In genomic region chr16:85927326-85927725, GRCh38 we compare ENCODE assay signal across 1 cellular context.
TF ChIP-seq lines count a peak whose summit lies in the region.

No MANE protein-coding gene starts in this region.

TF ChIP-seq in IMR-90, 13 proteins besides CTCF, POLR2A, EP300 and RAD21:
- TF ChIP-seq NFE2L2 (IDR thresholded peaks at IDR 0.05; ENCODE audit: low read depth, low read length) (no peak), CHD1 (IDR thresholded peaks at IDR 0.05; ENCODE audit: low read depth, low read length) (no peak), RCOR1 (IDR thresholded peaks at IDR 0.05; ENCODE audit: insufficient replicate concordance, low read length) (no peak), MAZ (IDR thresholded peaks at IDR 0.05; ENCODE audit: borderline replicate concordance, low read depth, low read length) (no peak), BHLHE40 (IDR thresholded peaks at IDR 0.05; ENCODE audit: low read depth, low read length) (no peak), RFX5 (IDR thresholded peaks at IDR 0.05; ENCODE audit: low read depth, low read length) (no peak), MAFK (IDR thresholded peaks at IDR 0.05; ENCODE audit: low read depth, low read length) (no peak), MXI1 (IDR thresholded peaks at IDR 0.05; ENCODE audit: borderline replicate concordance, low read depth, low read length) (no peak)
TF ChIP-seq in IMR-90: peak in this region for 0.
